Comparison of ENCODE assay signal across 17 cellular contexts in the genomic region with DNA sequence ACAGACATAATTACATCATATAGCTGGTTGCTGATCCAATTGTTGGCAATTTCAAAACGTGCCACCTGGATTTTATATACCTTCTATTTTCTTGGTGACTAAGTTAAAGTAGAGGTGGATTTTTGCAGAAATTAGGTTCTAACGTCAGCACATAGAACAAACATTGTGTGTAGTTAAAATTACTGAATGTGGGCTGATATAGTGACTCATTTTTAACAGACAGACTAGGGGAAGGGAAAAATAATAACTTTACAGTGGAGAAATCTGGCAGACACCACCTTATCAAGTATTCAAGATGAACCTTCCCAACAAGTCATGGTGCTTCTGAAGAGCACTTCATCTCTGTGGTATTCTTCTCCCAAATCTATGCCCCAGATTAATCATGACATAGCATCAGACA.
DNase-seq lines count a peak whose midpoint lies in the region; FAIRE-seq and TF ChIP-seq lines count a peak whose summit lies in the region.
"Had no signal": no experiment of that assay in that cellular context is flagged by ENCODE, and none has a peak within 500 bp of the region (broad histone marks: within the 10 kb centered on the region; RNA-seq: fewer than 3 reads in every experiment).

No MANE protein-coding gene starts in this region.

- no peaks in the 10 kb centered on the region for H3K79me2 ChIP-seq in astrocyte (ENCODE audit: insufficient read depth, low read length)

- no peaks in the 10 kb centered on the region for H3K27me3 ChIP-seq in astrocyte (ENCODE audit: insufficient read depth, low read length)

- H3K4me1 Mint-ChIP-seq in HFFc6 (ENCODE audit: low read depth) = peaks cover 65% of the 10 kb centered on the region; the same call in 1 of the 2 replicates
- H3K4me1 Mint-ChIP-seq in astrocyte (ENCODE audit: low read depth, unreplicated experiment) = no peaks in the 10 kb centered on the region

- TF ChIP-seq CTCF in HFFc6 (IDR thresholded peaks at IDR 0.05) (no peak), astrocyte (IDR thresholded peaks at IDR 0.05; ENCODE audit: insufficient read depth, low read depth, low read length) (no peak)

- H3K27ac Mint-ChIP-seq in HFFc6 = peak overlapping the region; percentile 40; the same call in 1 of the 2 replicates
- H3K27ac Mint-ChIP-seq in astrocyte (ENCODE audit: unreplicated experiment) = no peak overlapping the region
- H3K27ac Mint-ChIP-seq: CD4-positive, alpha-beta T cell; H9 had no signal

- H3K36me3 ChIP-seq in astrocyte (ENCODE audit: insufficient read depth, low read length) = no peaks in the 10 kb centered on the region

- no peaks in the 10 kb centered on the region for H3K9me3 ChIP-seq in astrocyte (ENCODE audit: insufficient read depth, low read depth, low read length)
- H3K9me3 ChIP-seq: Caco-2 had no signal

- no peak overlapping the region for H3K9ac ChIP-seq in astrocyte (ENCODE audit: low read length)

- FAIRE-seq in A204.1 (lab: Jason Lieb, UNC) (peak; percentile 77), astrocyte (lab: Jason Lieb, UNC) (no peak)
- FAIRE-seq: GM19239, H1 had no signal

- H3K9me3 Mint-ChIP-seq in HFFc6 (no peaks in the 10 kb centered on the region), astrocyte (ENCODE audit: unreplicated experiment) (no peaks in the 10 kb centered on the region)
- H3K9me3 Mint-ChIP-seq: H9 had no signal

- no peak for DNase-seq in HFFc6
- DNase-seq in astrocyte (ENCODE audit: low read depth) = peak; percentile 29
- DNase-seq in NK-92 treated with Interleukin-12 subunit alpha and Interleukin-12 subunit beta, amount 100 ng/mL, for 24 hours (lab: John Stamatoyannopoulos, UW) = no peak
- DNase-seq in ecto neural progenitor cell (ENCODE audit: low spot score) = no peak
- no peak for DNase-seq in GDM1 (lab: John Stamatoyannopoulos, UW)
- DNase-seq: 8988T; ACHN; AML-193; Caco-2; CD4-positive, alpha-beta T cell; GF-D8; H9 had no signal

- H3K4me2 ChIP-seq in astrocyte (ENCODE audit: low read length) = no peak overlapping the region

- H3K27ac ChIP-seq in astrocyte (ENCODE audit: low read depth, low read length) = no peak overlapping the region
- peak overlapping the region; percentile 2 for H3K27ac ChIP-seq in temporal lobe (ENCODE audit: low read depth, low read length)
- H3K27ac ChIP-seq: C4-2B had no signal

- H3K36me3 Mint-ChIP-seq in HFFc6 (ENCODE audit: low read depth) (no peaks in the 10 kb centered on the region; the same call in 1 of the 2 replicates), astrocyte (ENCODE audit: low read depth, unreplicated experiment) (no peaks in the 10 kb centered on the region)

- H4K20me1 ChIP-seq in astrocyte (ENCODE audit: insufficient read depth, low read length) = no peaks in the 10 kb centered on the region

- peaks cover 1% of the 10 kb centered on the region for H3K27me3 Mint-ChIP-seq in HFFc6 (ENCODE audit: insufficient read depth)
- H3K27me3 Mint-ChIP-seq in astrocyte (ENCODE audit: low read depth, unreplicated experiment) = no peaks in the 10 kb centered on the region

- no peak overlapping the region for H3K4me3 ChIP-seq in astrocyte (ENCODE audit: insufficient read depth, low read depth, low read length)

- no peak overlapping the region for H3K4me3 Mint-ChIP-seq in HFFc6
- H3K4me3 Mint-ChIP-seq in astrocyte (ENCODE audit: unreplicated experiment) = no peak overlapping the region
- H3K4me3 Mint-ChIP-seq: CD4-positive, alpha-beta T cell; H9 had no signal

- no peaks in the 10 kb centered on the region for H3K4me1 ChIP-seq in astrocyte (ENCODE audit: insufficient read depth, low read length)
- H3K4me1 ChIP-seq: Caco-2 had no signal

- H2AFZ ChIP-seq in astrocyte (ENCODE audit: low read depth, low read length) = no peak overlapping the region
